ENCODE assay signal across 8 cellular contexts in the genomic region with DNA sequence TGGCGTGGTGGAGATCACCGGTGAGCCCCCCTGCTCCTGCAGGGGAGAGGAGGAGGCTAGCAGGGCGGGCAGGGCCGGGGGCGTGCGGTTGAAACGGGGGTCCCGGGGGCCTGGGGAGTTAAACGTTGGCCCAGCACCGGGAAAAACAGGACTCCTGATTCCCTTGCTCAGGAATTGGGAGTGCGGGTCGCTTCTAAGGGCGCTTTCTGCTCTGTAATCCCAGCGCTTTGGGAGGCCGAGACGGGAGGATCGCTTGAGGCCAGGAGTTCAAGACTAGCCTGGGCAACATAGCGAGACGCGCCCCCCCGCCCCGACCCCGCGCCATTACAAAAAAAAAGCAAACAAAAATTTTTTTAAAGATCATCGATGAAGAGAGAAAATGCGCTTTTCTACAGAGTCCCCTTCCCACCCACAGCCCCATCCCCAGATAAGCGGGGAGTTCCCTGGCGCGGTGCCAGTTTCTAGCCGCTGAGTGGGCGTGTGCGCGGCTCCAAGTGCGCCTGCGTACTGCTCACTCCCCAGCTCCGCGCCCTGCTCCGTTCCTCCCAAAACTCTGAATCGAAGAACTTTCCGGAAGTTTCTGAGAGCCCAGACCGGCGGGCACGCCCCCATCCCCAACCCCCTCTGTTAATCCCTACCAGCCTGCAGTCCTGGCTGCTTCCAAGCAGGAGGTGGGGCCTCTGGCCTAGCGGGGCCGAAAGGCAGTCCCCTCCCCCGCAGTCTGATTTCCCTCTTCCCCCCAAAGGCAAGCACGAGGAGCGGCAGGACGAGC. TPM values are rescaled to one million over a fixed set of nuclear protein-coding genes. Genes with fewer than 3 reads are reported as not detected.
DNase-seq lines count a peak whose midpoint lies in the region; ATAC-seq lines count a peak whose summit lies in the region.

No MANE protein-coding gene starts in this region.

- no peak overlapping the region for H2AFZ ChIP-seq in mesenchymal stem cell (ENCODE audit: low read depth, low read length)

- ATAC-seq in HG02840 (IDR thresholded peaks at IDR 0.05; ENCODE audit: low FRiP score, unreplicated experiment) (peak; percentile 45), HG03378 (IDR thresholded peaks at IDR 0.05; ENCODE audit: unreplicated experiment) (no peak)
- ATAC-seq in activated CD8-positive, alpha-beta memory T cell treated with anti-CD3 and anti-CD28 coated beads, Interleukin-2, amount 10 ng/mL, durations not matched to agents 7 days and 5 days = peak; percentile 78
- ATAC-seq in effector memory CD8-positive, alpha-beta T cell (replicated peaks) = peak; percentile 60

- peak overlapping the region; percentile 81 for H3K27ac Mint-ChIP-seq in activated CD8-positive, alpha-beta memory T cell treated with anti-CD3 and anti-CD28 coated beads, Interleukin-2, amount 10 ng/mL, durations not matched to agents 7 days and 5 days
- peak overlapping the region; percentile 83 to 92 for H3K27ac Mint-ChIP-seq in effector memory CD8-positive, alpha-beta T cell

- H3K23ac ChIP-seq in mesenchymal stem cell (ENCODE audit: low read length in 2 of 2) = no peak overlapping the region

- H3K4ac ChIP-seq in mesenchymal stem cell (ENCODE audit: low read depth in 1 of 2, low read length in 2 of 2) = peak overlapping the region; percentile 87 to 94

- under 1% methylated on average over 36 of the region's 49 CpGs for WGBS in mesenchymal stem cell

- peak overlapping the region; percentile 82 for H3K4me2 ChIP-seq in mesenchymal stem cell (ENCODE audit: low read length, poor library complexity, severe bottlenecking)

- H3K4me1 Mint-ChIP-seq in activated CD8-positive, alpha-beta memory T cell treated with anti-CD3 and anti-CD28 coated beads, Interleukin-2, amount 10 ng/mL, durations not matched to agents 7 days and 5 days = peaks cover 15% of the 10 kb centered on the region
- peaks cover 10 to 13% of the 10 kb centered on the region in 2 donors for H3K4me1 Mint-ChIP-seq in effector memory CD8-positive, alpha-beta T cell (ENCODE audit: low read depth in 2 of 2)

- H3K9me3 Mint-ChIP-seq in activated CD8-positive, alpha-beta memory T cell treated with anti-CD3 and anti-CD28 coated beads, Interleukin-2, amount 10 ng/mL, durations not matched to agents 7 days and 5 days (ENCODE audit: low read depth) = no peaks in the 10 kb centered on the region
- H3K9me3 Mint-ChIP-seq in effector memory CD8-positive, alpha-beta T cell = no peaks in the 10 kb centered on the region

- H4K91ac ChIP-seq in mesenchymal stem cell (ENCODE audit: low read length) = peak overlapping the region; percentile 83

- peak overlapping the region; percentile 80 to 89 for H3K4me3 ChIP-seq in mesenchymal stem cell (ENCODE audit: insufficient read depth in 1 of 2, low read depth in 1 of 2, low read length in 2 of 2)

- no peaks in the 10 kb centered on the region for H3K9me3 ChIP-seq in mesenchymal stem cell (ENCODE audit: control insufficient read depth, low read length)

- peak overlapping the region; percentile 92 for H2BK120ac ChIP-seq in mesenchymal stem cell (ENCODE audit: low read depth, low read length)

- DNase-seq in ELR (ENCODE audit: low read depth) (peak; percentile 90), NOMO-1 (lab: John Stamatoyannopoulos, UW; ENCODE audit: unreplicated experiment in 2 of 2) (peak; percentile 94 to 96), mesenchymal stem cell (peak; percentile 91)
- DNase-seq in activated CD8-positive, alpha-beta memory T cell treated with anti-CD3 and anti-CD28 coated beads, Interleukin-2, amount 10 ng/mL, durations not matched to agents 7 days and 5 days = peak; percentile 79
- peak; percentile 55 to 58 (median 57) for DNase-seq in effector memory CD8-positive, alpha-beta T cell
- peak; percentile 71 for DNase-seq in stimulated activated CD8-positive, alpha-beta memory T cell treated with anti-CD3 and anti-CD28 coated beads, Interleukin-12 subunit alpha, Interleukin-12 subunit beta, amount 100 ng/mL, for 1 hour (ENCODE audit: low read depth)

- peak overlapping the region; percentile 81 to 87 for H3K14ac ChIP-seq in mesenchymal stem cell (ENCODE audit: low read length in 2 of 2)

- peak overlapping the region; percentile 35 for H2BK5ac ChIP-seq in mesenchymal stem cell (ENCODE audit: low read depth, low read length, poor library complexity, severe bottlenecking)

- peak overlapping the region; percentile 38 for H3K27ac ChIP-seq in mesenchymal stem cell (ENCODE audit: low read length, poor library complexity, severe bottlenecking)

- peak overlapping the region; percentile 85 to 86 for H3K18ac ChIP-seq in mesenchymal stem cell (ENCODE audit: low read depth in 1 of 2, low read length in 2 of 2)

- H3K9ac ChIP-seq in mesenchymal stem cell (ENCODE audit: low read length) = peak overlapping the region; percentile 95

- CTCF ChIA-PET in activated CD8-positive, alpha-beta memory T cell treated with anti-CD3 and anti-CD28 coated beads, Interleukin-2, amount 10 ng/mL, durations not matched to agents 7 days and 5 days (lab: Charles Lee) = interaction anchor here (1.0 to 19.4 kb wide), 9 partner anchors 10 to 136 kb away, joined by 3 to 344 read pairs (median 5); no protein-coding TSS in a partner anchor

- H3K4me3 Mint-ChIP-seq in activated CD8-positive, alpha-beta memory T cell treated with anti-CD3 and anti-CD28 coated beads, Interleukin-2, amount 10 ng/mL, durations not matched to agents 7 days and 5 days = peak overlapping the region; percentile 83
- peak overlapping the region; percentile 93 to 95 for H3K4me3 Mint-ChIP-seq in effector memory CD8-positive, alpha-beta T cell

- no peaks in the 10 kb centered on the region for H3K79me1 ChIP-seq in mesenchymal stem cell (replicated peaks; ENCODE audit: low read length, poor library complexity, severe bottlenecking)

- no peaks in the 10 kb centered on the region for H3K36me3 Mint-ChIP-seq in activated CD8-positive, alpha-beta memory T cell treated with anti-CD3 and anti-CD28 coated beads, Interleukin-2, amount 10 ng/mL, durations not matched to agents 7 days and 5 days
- H3K36me3 Mint-ChIP-seq in effector memory CD8-positive, alpha-beta T cell (ENCODE audit: insufficient read depth) = peaks cover 4% of the 10 kb centered on the region

- peaks cover 10 to 11% of the 10 kb centered on the region in 2 experiments for H3K36me3 ChIP-seq in mesenchymal stem cell (ENCODE audit: control insufficient read depth in 1 of 2, insufficient read depth in 2 of 2, low read depth in 1 of 2, low read length in 2 of 2)

- peak overlapping the region; percentile 86 for H2BK15ac ChIP-seq in mesenchymal stem cell (ENCODE audit: low read depth, poor library complexity, severe bottlenecking)

- no peaks in the 10 kb centered on the region for H3K27me3 ChIP-seq in mesenchymal stem cell (ENCODE audit: control insufficient read depth in 1 of 2, insufficient read depth in 1 of 2, low read length in 2 of 2)

- H4K8ac ChIP-seq in mesenchymal stem cell (ENCODE audit: low read length) = peak overlapping the region; percentile 12

- H2BK12ac ChIP-seq in mesenchymal stem cell (ENCODE audit: low read length in 2 of 2) = peak overlapping the region; percentile 2 to 74

- peaks cover 15% of the 10 kb centered on the region for H3K27me3 Mint-ChIP-seq in activated CD8-positive, alpha-beta memory T cell treated with anti-CD3 and anti-CD28 coated beads, Interleukin-2, amount 10 ng/mL, durations not matched to agents 7 days and 5 days
- H3K27me3 Mint-ChIP-seq in effector memory CD8-positive, alpha-beta T cell = no peaks in the 10 kb centered on the region

- H3K4me1 ChIP-seq in mesenchymal stem cell (ENCODE audit: control insufficient read depth, insufficient read depth, low read depth, low read length) = peaks cover 29% of the 10 kb centered on the region

- H2AK5ac ChIP-seq in mesenchymal stem cell (ENCODE audit: low read length, severe bottlenecking) = peak overlapping the region; percentile 41

RNA-seq across cellular contexts. Expression of a gene that starts 0.8 kb away (rescaled TPM):
- 10 to 100 TPM; 36.5 to 62.9 TPM for total RNA-seq in activated CD8-positive, alpha-beta memory T cell treated with anti-CD3 and anti-CD28 coated beads, Interleukin-2, amount 10 ng/mL, durations not matched to agents 7 days and 5 days
- 794 TPM for polyA plus RNA-seq in mesenchymal stem cell (2013, experiment 1 of 2)
- 815 TPM for polyA plus RNA-seq in mesenchymal stem cell (2013, experiment 2 of 2)

RNA-seq across cellular contexts. Expression of a gene that starts 55.5 kb away (rescaled TPM):
- 100 to 1,000 TPM in 1 of 2 experiments, 10 to 100 TPM in 1; 80.8 to 115 TPM for total RNA-seq in activated CD8-positive, alpha-beta memory T cell treated with anti-CD3 and anti-CD28 coated beads, Interleukin-2, amount 10 ng/mL, durations not matched to agents 7 days and 5 days
- 106 TPM for polyA plus RNA-seq in mesenchymal stem cell (2013, experiment 1 of 2)
- polyA plus RNA-seq in mesenchymal stem cell (2013, experiment 2 of 2) = 107 TPM
